1 cellular context compared by ENCODE assay signal in genomic region chr4:57945298-57945697, GRCh38.
TF ChIP-seq lines count a peak whose summit lies in the region.

No MANE protein-coding gene starts in this region.

TF ChIP-seq in GM23338, 12 proteins besides CTCF, POLR2A, EP300 and RAD21 (continued from another document):
- TF ChIP-seq ETS1 (IDR thresholded peaks at IDR 0.05): no peak
- no peak for TF ChIP-seq JUNB (IDR thresholded peaks at IDR 0.05; ENCODE audit: unreplicated experiment)
- no peak for TF ChIP-seq REST (IDR thresholded peaks at IDR 0.05; ENCODE audit: unreplicated experiment)
- TF ChIP-seq ZNF331 (CRISPR knock-in tag; IDR thresholded peaks at IDR 0.05; ENCODE audit: low read depth): no peak
- no peak for TF ChIP-seq CREB1 (CRISPR knock-in tag; IDR thresholded peaks at IDR 0.05; ENCODE audit: low read depth)
